Comparison of ENCODE assay signal across 20 cellular contexts in the genomic region with DNA sequence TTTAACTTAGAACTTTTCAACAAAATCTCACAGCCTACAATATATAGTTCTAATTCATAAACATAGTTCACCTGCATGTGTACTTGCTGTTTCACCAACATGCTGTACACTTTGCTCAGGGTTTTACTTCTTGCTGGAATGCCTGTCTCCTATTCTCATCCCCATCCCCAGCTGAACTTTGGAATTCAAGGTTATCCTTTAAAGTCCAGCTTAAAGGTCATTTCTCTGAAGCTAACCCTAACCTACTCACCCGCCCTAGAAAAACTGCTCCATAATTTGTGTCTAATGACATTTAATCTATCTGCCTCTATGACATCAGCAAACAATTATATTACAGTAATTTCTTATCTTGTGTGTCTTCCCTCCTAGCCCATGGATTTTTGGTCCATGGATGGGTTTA.
"Had no signal": no experiment of that assay in that cellular context is flagged by ENCODE, and none has a peak within 500 bp of the region (broad histone marks: within the 10 kb centered on the region; RNA-seq: fewer than 3 reads in every experiment).

No MANE protein-coding gene starts in this region.

- H3K36me3 ChIP-seq: left lung, lower lobe of right lung, right atrium auricular region, thoracic aorta had no signal

- H3K4me1 Mint-ChIP-seq: neural crest cell had no signal

- H3K4me3 ChIP-seq: esophagus muscularis mucosa, gastroesophageal sphincter, left lung, lower lobe of right lung, right atrium auricular region, thoracic aorta, transverse colon had no signal

- H3K9me3 ChIP-seq: esophagus muscularis mucosa, gastroesophageal sphincter, left lung, lower lobe of right lung, right atrium auricular region, thoracic aorta, transverse colon had no signal

- H3K4me3 Mint-ChIP-seq: dendritic cell treated with granulocyte-macrophage colony-stimulating factor and Interleukin-4, amounts not matched to agents 40 ng/mL and 50 ng/mL, for 4 days; effector memory CD8-positive, alpha-beta T cell; immature natural killer cell; neural crest cell had no signal

- ATAC-seq: effector memory CD8-positive, alpha-beta T cell; gastroesophageal sphincter; left lung; lower lobe of right lung; stimulated activated naive CD8-positive, alpha-beta T cell treated with anti-CD3 and anti-CD28 coated beads, Interleukin-15, Interleukin-2, amounts not matched to agents 100 U/mL and 50 U/mL, for 24 hours had no signal

- DNase-seq: cerebellar nuclear complex; effector memory CD8-positive, alpha-beta T cell; immature natural killer cell; left lung; lower lobe of right lung; mesenchymal stem cell; midbrain; posterior cingulate gyrus; small intestine; stimulated activated CD4-positive, alpha-beta T cell treated with anti-CD3 and anti-CD28 coated beads, Interleukin-12 subunit alpha, Interleukin-12 subunit beta, amount 100 ng/mL, for 4 hours; stimulated activated naive CD8-positive, alpha-beta T cell treated with anti-CD3 and anti-CD28 coated beads, Interleukin-15, Interleukin-2, amounts not matched to agents 100 U/mL and 50 U/mL, for 24 hours; substantia nigra; transverse colon had no signal

- H3K9me3 Mint-ChIP-seq: immature natural killer cell had no signal

- H3K27me3 ChIP-seq: esophagus muscularis mucosa, gastroesophageal sphincter, left lung, right atrium auricular region, transverse colon had no signal

- H3K27ac ChIP-seq: epithelial cell of prostate, esophagus muscularis mucosa, gastroesophageal sphincter, left lung, lower lobe of right lung, right atrium auricular region, thoracic aorta, transverse colon had no signal

- H3K27ac Mint-ChIP-seq: dendritic cell treated with granulocyte-macrophage colony-stimulating factor and Interleukin-4, amounts not matched to agents 40 ng/mL and 50 ng/mL, for 4 days had no signal

- H3K27me3 Mint-ChIP-seq: dendritic cell treated with granulocyte-macrophage colony-stimulating factor and Interleukin-4, amounts not matched to agents 40 ng/mL and 50 ng/mL, for 4 days; effector memory CD8-positive, alpha-beta T cell had no signal
